In genomic region chr11:70951139-70951804, GRCh38 we compare ENCODE assay signal across 13 cellular contexts.
"Had no signal": no experiment of that assay in that cellular context is flagged by ENCODE, and none has a peak within 500 bp of the region (broad histone marks: within the 10 kb centered on the region; RNA-seq: fewer than 3 reads in every experiment).

No MANE protein-coding gene starts in this region.

- H3K27ac Mint-ChIP-seq: activated CD4-positive, alpha-beta memory T cell treated with anti-CD3 and anti-CD28 coated beads for 36 hours; activated naive CD8-positive, alpha-beta T cell treated with anti-CD3 and anti-CD28 coated beads for 36 hours; stimulated activated naive CD8-positive, alpha-beta T cell treated with anti-CD3 and anti-CD28 coated beads, Interleukin-15, amount 100 ng/mL, for 72 hours had no signal

- H3K4me1 Mint-ChIP-seq: stimulated activated naive CD8-positive, alpha-beta T cell treated with anti-CD3 and anti-CD28 coated beads, Interleukin-15, amount 100 ng/mL, for 72 hours had no signal

- H3K36me3 ChIP-seq: breast epithelium, lower lobe of right lung, thoracic aorta had no signal

- H3K36me3 Mint-ChIP-seq: activated CD4-positive, alpha-beta memory T cell treated with anti-CD3 and anti-CD28 coated beads for 36 hours; activated naive CD8-positive, alpha-beta T cell treated with anti-CD3 and anti-CD28 coated beads for 36 hours had no signal

- H3K9me3 Mint-ChIP-seq: activated CD4-positive, alpha-beta memory T cell treated with anti-CD3 and anti-CD28 coated beads for 36 hours had no signal

- H3K4me3 Mint-ChIP-seq: activated CD4-positive, alpha-beta memory T cell treated with anti-CD3 and anti-CD28 coated beads for 36 hours; activated naive CD8-positive, alpha-beta T cell treated with anti-CD3 and anti-CD28 coated beads for 36 hours; activated T-cell treated with anti-CD3 and anti-CD28 coated beads, Interleukin-2, amount 50 U/mL, for 4 hours; stimulated activated naive CD8-positive, alpha-beta T cell treated with anti-CD3 and anti-CD28 coated beads, Interleukin-15, amount 100 ng/mL, for 72 hours had no signal

- DNase-seq: activated CD4-positive, alpha-beta memory T cell treated with anti-CD3 and anti-CD28 coated beads for 36 hours; activated CD4-positive, alpha-beta T cell treated with anti-CD3 and anti-CD28 coated beads for 1 hour; activated gamma-delta T cell; activated naive CD8-positive, alpha-beta T cell treated with anti-CD3 and anti-CD28 coated beads for 36 hours; activated T-cell treated with anti-CD3 and anti-CD28 coated beads, Interleukin-2, amount 50 U/mL, for 4 hours; lower lobe of right lung; stimulated activated CD4-positive, alpha-beta T cell treated with anti-CD3 and anti-CD28 coated beads, Interleukin-4, amount 100 ng/mL, for 1 hour; stimulated activated CD8-positive, alpha-beta memory T cell treated with anti-CD3 and anti-CD28 coated beads, Interleukin-4, amount 100 ng/mL, for 48 hours; stimulated activated naive CD8-positive, alpha-beta T cell treated with anti-CD3 and anti-CD28 coated beads, Interleukin-15, amount 100 ng/mL, for 72 hours had no signal

- H3K27ac ChIP-seq: lower lobe of right lung, parathyroid adenoma, thoracic aorta had no signal

- H3K4me3 ChIP-seq: breast epithelium, lower lobe of right lung, thoracic aorta had no signal

- ATAC-seq: activated T-cell treated with anti-CD3 and anti-CD28 coated beads, Interleukin-2, amount 50 U/mL, for 4 hours; esophagus mucosa; lower lobe of right lung; stimulated activated naive CD8-positive, alpha-beta T cell treated with anti-CD3 and anti-CD28 coated beads, Interleukin-15, amount 100 ng/mL, for 72 hours had no signal

- H3K27me3 ChIP-seq: breast epithelium had no signal
